ENCODE assay signal across 10 cellular contexts in the genomic region with DNA sequence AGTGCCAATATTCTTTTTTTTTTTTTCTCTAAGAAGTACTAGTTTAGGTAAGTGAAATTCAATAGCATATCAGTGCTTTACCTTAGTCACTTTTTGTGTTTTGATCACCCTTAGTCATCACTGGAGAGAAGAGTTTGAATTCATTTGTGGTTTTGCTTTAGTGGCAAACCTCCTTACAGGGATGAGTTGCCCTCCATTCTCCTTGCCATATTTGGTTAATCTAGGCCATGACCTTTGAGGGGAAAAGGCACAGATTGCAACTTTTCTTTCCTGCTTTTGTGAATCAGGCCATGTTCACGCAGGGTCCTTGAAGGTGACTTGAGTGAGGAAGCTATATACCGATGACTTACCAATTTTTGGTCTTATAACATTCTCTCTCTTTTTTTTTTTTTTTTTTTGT. TPM values are rescaled to one million over a fixed set of nuclear protein-coding genes. Genes with fewer than 3 reads are reported as not detected.
DNase-seq lines count a peak whose midpoint lies in the region; ATAC-seq, FAIRE-seq and TF ChIP-seq lines count a peak whose summit lies in the region.
"Had no signal": no experiment of that assay in that cellular context is flagged by ENCODE, and none has a peak within 500 bp of the region (broad histone marks: within the 10 kb centered on the region; RNA-seq: fewer than 3 reads in every experiment).

No MANE protein-coding gene starts in this region.

- H3K9me3 ChIP-seq in breast epithelium (no peaks in the 10 kb centered on the region), astrocyte (ENCODE audit: insufficient read depth, low read depth, low read length) (no peaks in the 10 kb centered on the region), right atrium auricular region (no peaks in the 10 kb centered on the region)

- CTCF ChIA-PET in MCF 10A (lab: Yijun Ruan, JAX): interaction anchor here (0.7 kb wide), 1 partner anchor 42 kb away, joined by 10 read pairs; no protein-coding TSS in a partner anchor

- H3K9me3 Mint-ChIP-seq in MCF 10A (ENCODE audit: unreplicated experiment) (no peaks in the 10 kb centered on the region), astrocyte (ENCODE audit: unreplicated experiment) (peaks cover 2% of the 10 kb centered on the region)
- no peaks in the 10 kb centered on the region for H3K9me3 Mint-ChIP-seq in stimulated activated naive CD8-positive, alpha-beta T cell treated with anti-CD3 and anti-CD28 coated beads, Interleukin-15, Interleukin-2, amounts not matched to agents 100 ng/mL and 50 ng/mL, for 24 hours

- H3K4me3 Mint-ChIP-seq in MCF 10A (ENCODE audit: unreplicated experiment) (no peak overlapping the region), astrocyte (ENCODE audit: unreplicated experiment) (no peak overlapping the region)
- peak overlapping the region; percentile 37 for H3K4me3 Mint-ChIP-seq in stimulated activated naive CD8-positive, alpha-beta T cell treated with anti-CD3 and anti-CD28 coated beads, Interleukin-15, Interleukin-2, amounts not matched to agents 100 ng/mL and 50 ng/mL, for 24 hours

- H3K27me3 Mint-ChIP-seq in MCF 10A (ENCODE audit: insufficient read depth, unreplicated experiment) (no peaks in the 10 kb centered on the region), astrocyte (ENCODE audit: low read depth, unreplicated experiment) (no peaks in the 10 kb centered on the region)
- no peaks in the 10 kb centered on the region for H3K27me3 Mint-ChIP-seq in stimulated activated naive CD8-positive, alpha-beta T cell treated with anti-CD3 and anti-CD28 coated beads, Interleukin-15, Interleukin-2, amounts not matched to agents 100 ng/mL and 50 ng/mL, for 24 hours

- no peak overlapping the region for H2AFZ ChIP-seq in astrocyte (ENCODE audit: low read depth, low read length)

- no peak overlapping the region for H3K4me3 ChIP-seq in breast epithelium
- H3K4me3 ChIP-seq in astrocyte (ENCODE audit: insufficient read depth, low read depth, low read length): no peak overlapping the region
- no peak overlapping the region for H3K4me3 ChIP-seq in right atrium auricular region
- H3K4me3 ChIP-seq: BLaER1 treated with 17β-estradiol and CSF1 and Interleukin-3, amounts not matched to agents 10 nM and 100 nM had no signal

- H4K20me1 ChIP-seq in astrocyte (ENCODE audit: insufficient read depth, low read length): no peaks in the 10 kb centered on the region
- H4K20me1 ChIP-seq: BLaER1 treated with 17β-estradiol and CSF1 and Interleukin-3, amounts not matched to agents 10 nM and 100 nM had no signal

- no peak for TF ChIP-seq POLR2A in breast epithelium (IDR thresholded peaks at IDR 0.05)

- H3K4me1 Mint-ChIP-seq in MCF 10A (ENCODE audit: insufficient read depth, unreplicated experiment) (no peaks in the 10 kb centered on the region), astrocyte (ENCODE audit: low read depth, unreplicated experiment) (peaks cover 27% of the 10 kb centered on the region)
- H3K4me1 Mint-ChIP-seq in stimulated activated naive CD8-positive, alpha-beta T cell treated with anti-CD3 and anti-CD28 coated beads, Interleukin-15, Interleukin-2, amounts not matched to agents 100 ng/mL and 50 ng/mL, for 24 hours (ENCODE audit: low read depth): peaks cover 28% of the 10 kb centered on the region

- POLR2A ChIA-PET in MCF 10A (lab: Yijun Ruan, JAX): no interaction called here

- H3K4me2 ChIP-seq in astrocyte (ENCODE audit: low read length): peak overlapping the region; percentile 43

- no peak overlapping the region for H3K27ac Mint-ChIP-seq in MCF 10A (ENCODE audit: low read depth, unreplicated experiment)
- peak overlapping the region; percentile 53 for H3K27ac Mint-ChIP-seq in astrocyte (ENCODE audit: unreplicated experiment)
- peak overlapping the region; percentile 68 for H3K27ac Mint-ChIP-seq in stimulated activated naive CD8-positive, alpha-beta T cell treated with anti-CD3 and anti-CD28 coated beads, Interleukin-15, Interleukin-2, amounts not matched to agents 100 ng/mL and 50 ng/mL, for 24 hours

- no TSS peak for BruUV-seq in MCF 10A (replicated peaks; lab: Mats Ljungman, UMichigan)

- no peak for ATAC-seq in Right ventricle myocardium inferior

- FAIRE-seq in astrocyte (lab: Jason Lieb, UNC): no peak

- intact Hi-C loops in MCF 10A (cut with micrococcal nuclease) (no loop called here), breast epithelium (cut with DNase I; ENCODE audit: low total_unique reads) (no loop called here), Right ventricle myocardium inferior (cut with DNase I) (no loop called here)

- DNase-seq in MCF 10A (ENCODE audit: unreplicated experiment) (peak; percentile 66), breast epithelium (ENCODE audit: low spot score in 2 of 2) (no peak), M059J (ENCODE audit: low read depth) (peak; percentile 95), astrocyte (ENCODE audit: low read depth) (peak; percentile 83), Right ventricle myocardium inferior (ENCODE audit: missing footprints) (no peak), right atrium auricular region (ENCODE audit: low spot score) (no peak), SKM-1 (lab: John Stamatoyannopoulos, UW; ENCODE audit: unreplicated experiment) (no peak)
- DNase-seq: amniotic stem cell had no signal

- H3K4me1 ChIP-seq in breast epithelium (no peaks in the 10 kb centered on the region), astrocyte (ENCODE audit: insufficient read depth, low read length) (peaks cover 10% of the 10 kb centered on the region), right atrium auricular region (no peaks in the 10 kb centered on the region)

- H3K79me2 ChIP-seq in astrocyte (ENCODE audit: insufficient read depth, low read length): no peaks in the 10 kb centered on the region

- no peak overlapping the region for H3K27ac ChIP-seq in breast epithelium
- no peak overlapping the region for H3K27ac ChIP-seq in astrocyte (ENCODE audit: low read depth, low read length)
- no peak overlapping the region for H3K27ac ChIP-seq in right atrium auricular region
- H3K27ac ChIP-seq: BLaER1 treated with 17β-estradiol and CSF1 and Interleukin-3, amounts not matched to agents 10 nM and 100 nM had no signal

- H3K36me3 ChIP-seq in breast epithelium (no peaks in the 10 kb centered on the region), astrocyte (ENCODE audit: insufficient read depth, low read length) (peaks cover 3% of the 10 kb centered on the region), right atrium auricular region (peaks cover 13% of the 10 kb centered on the region)

- no peak overlapping the region for H3K9ac ChIP-seq in astrocyte (ENCODE audit: low read length)
- H3K9ac ChIP-seq: BLaER1 treated with 17β-estradiol and CSF1 and Interleukin-3, amounts not matched to agents 10 nM and 100 nM had no signal

- H3K27me3 ChIP-seq in breast epithelium: no peaks in the 10 kb centered on the region
- no peaks in the 10 kb centered on the region for H3K27me3 ChIP-seq in astrocyte (ENCODE audit: insufficient read depth, low read length)
- no peaks in the 10 kb centered on the region for H3K27me3 ChIP-seq in right atrium auricular region
- H3K27me3 ChIP-seq: BLaER1 treated with 17β-estradiol and CSF1 and Interleukin-3, amounts not matched to agents 10 nM and 100 nM had no signal

- H3K36me3 Mint-ChIP-seq in MCF 10A (ENCODE audit: insufficient read depth, unreplicated experiment) (peaks cover 22% of the 10 kb centered on the region), astrocyte (ENCODE audit: low read depth, unreplicated experiment) (peaks cover 8% of the 10 kb centered on the region)
- H3K36me3 Mint-ChIP-seq in stimulated activated naive CD8-positive, alpha-beta T cell treated with anti-CD3 and anti-CD28 coated beads, Interleukin-15, Interleukin-2, amounts not matched to agents 100 ng/mL and 50 ng/mL, for 24 hours (ENCODE audit: low read depth): peaks cover 48% of the 10 kb centered on the region

- no peak for TF ChIP-seq CTCF in MCF 10A (IDR thresholded peaks at IDR 0.05; ENCODE audit: unreplicated experiment)
- no peak for TF ChIP-seq CTCF in breast epithelium (IDR thresholded peaks at IDR 0.05)
- no peak for TF ChIP-seq CTCF in astrocyte (IDR thresholded peaks at IDR 0.05; ENCODE audit: insufficient read depth, low read depth, low read length)
- TF ChIP-seq CTCF in right atrium auricular region (IDR thresholded peaks at IDR 0.05): no peak

RNA-seq across cellular contexts. Expression of a gene that starts 34.4 kb away (rescaled TPM):
- total RNA-seq in MCF 10A (2022): 29.8 and 43.4 TPM in 2 replicates
- 10 to 100 TPM in 2 of 3 donors, 1 to 10 TPM in 1; 9.8 to 15.2 (median 12.0) TPM for total RNA-seq in breast epithelium
- total RNA-seq in M059J (2014; rRNA removed; shearing (Covaris generic)): 7.6 and 17.0 TPM in 2 replicates
- 41.0 and 42.1 TPM in 2 replicates for total RNA-seq in astrocyte
- 36.4 TPM for total RNA-seq in Right ventricle myocardium inferior
- total RNA-seq in right atrium auricular region: 10 to 100 TPM; 11.1 to 12.1 TPM

RNA-seq across cellular contexts. Expression of a gene that starts 36.3 kb away (rescaled TPM):
- total RNA-seq in MCF 10A (2022) (5.8 and 8.4 TPM in 2 replicates), breast epithelium (10 to 100 TPM; 10.5 to 20.8 (median 16.7) TPM), astrocyte (45.1 and 58.5 TPM in 2 replicates), Right ventricle myocardium inferior (9.3 TPM), right atrium auricular region (10 to 100 TPM; 10.8 to 13.4 TPM)
- total RNA-seq in M059J (2014; rRNA removed; shearing (Covaris generic)): 35.4 and 49.4 TPM in 2 replicates

Comparison
In these comparisons a context has a peak if more than half of its experiments do, and no peak if none do; other contexts are left out.
1. DNase-seq: peak in MCF 10A (single experiment), M059J (single experiment) and astrocyte (single experiment); none in breast epithelium (0 of 2), Right ventricle myocardium inferior (single experiment), right atrium auricular region (single experiment) and SKM-1 (single experiment).